ENCODE assay signal across 8 cellular contexts in genomic region chr2:229714080-229714735, GRCh38. TPM values are rescaled to one million over a fixed set of nuclear protein-coding genes. Genes with fewer than 3 reads are reported as not detected.
DNase-seq lines count a peak whose midpoint lies in the region; ATAC-seq and TF ChIP-seq lines count a peak whose summit lies in the region.

TSS of gene DNER (minus strand) at chr2:229714555. CDS start at chr2:229714423, 132 bp downstream.

- H3K27me3 ChIP-seq in neural cell (ENCODE audit: insufficient read depth, low read depth, low read length) = peaks cover 5% of the 10 kb centered on the region

- no peaks in the 10 kb centered on the region for H4K20me1 ChIP-seq in neural cell (ENCODE audit: insufficient read depth)

- no peaks in the 10 kb centered on the region for H3K9me3 ChIP-seq in neural cell (ENCODE audit: low read length)

- peaks cover 43% of the 10 kb centered on the region for H3K79me2 ChIP-seq in neural cell (replicated peaks; ENCODE audit: insufficient read depth, low read length)

- no peak for TF ChIP-seq CTCF in fibroblast of mammary gland (conservative IDR thresholded peaks at IDR 0.05; ENCODE audit: control insufficient read depth, insufficient read depth, low read depth, low read length)
- no peak for TF ChIP-seq CTCF in neural cell (IDR thresholded peaks at IDR 0.05; ENCODE audit: poor library complexity, severe bottlenecking)

- no peak for TF ChIP-seq EP300 in neural cell (conservative IDR thresholded peaks at IDR 0.05; ENCODE audit: poor library complexity, severe bottlenecking)

- H3K9ac ChIP-seq in neural cell (ENCODE audit: low read length) = peak within 1 kb of the TSS; percentile 80

- peak within 1 kb of the TSS; percentile 98 for H3K4me2 ChIP-seq in neural cell (ENCODE audit: low read length)

- no peak for TF ChIP-seq RAD21 in neural cell (conservative IDR thresholded peaks at IDR 0.05)

- H3K9me2 ChIP-seq in neural cell (ENCODE audit: insufficient read depth, low read length) = no peaks in the 10 kb centered on the region

- ATAC-seq in HG02885 (IDR thresholded peaks at IDR 0.05; ENCODE audit: poor library complexity, unreplicated experiment) = peak; percentile 80
- no peak for ATAC-seq in GM18870 (IDR thresholded peaks at IDR 0.05; ENCODE audit: unreplicated experiment)

- H3F3A ChIP-seq in neural cell (ENCODE audit: insufficient read depth, low read length, poor library complexity, severe bottlenecking) = no peaks in the 10 kb centered on the region

- DNase-seq in SIG-M5 treated with dmso at 0.1 percent for 504 hours (lab: John Stamatoyannopoulos, UW; ENCODE audit: unreplicated experiment) = peak; percentile 48
- no peak for DNase-seq in SIG-M5 (lab: John Stamatoyannopoulos, UW)
- peak; percentile 70 for DNase-seq in NCI-H345 (lab: John Stamatoyannopoulos, UW)
- DNase-seq in activated T-cell treated with anti-CD3 and anti-CD28 coated beads for 48 hours (ENCODE audit: low read depth) = peak; percentile 54
- no peak for DNase-seq in fibroblast of mammary gland (ENCODE audit: low read depth)

- peak within 1 kb of the TSS; percentile 40 for H3K4me3 ChIP-seq in fibroblast of mammary gland (ENCODE audit: control insufficient read depth, low read depth, low read length)
- peak within 1 kb of the TSS; percentile 81 for H3K4me3 ChIP-seq in neural cell (ENCODE audit: low read length)

- H3K36me3 ChIP-seq in neural cell (ENCODE audit: insufficient read depth, low read length) = no peaks in the 10 kb centered on the region

- H3K27ac ChIP-seq in neural cell (ENCODE audit: low read length) = peak within 1 kb of the TSS; percentile 60

- H2AFZ ChIP-seq in neural cell (ENCODE audit: low read depth, low read length) = peak within 1 kb of the TSS; percentile 47

TF ChIP-seq in neural cell, 6 proteins besides CTCF, POLR2A, EP300 and RAD21:
- TF ChIP-seq MXI1 (conservative IDR thresholded peaks at IDR 0.05; ENCODE audit: poor library complexity, severe bottlenecking) (peak; percentile 66), TAF1 (IDR thresholded peaks at IDR 0.05; ENCODE audit: low read depth) (no peak), POLR2AphosphoS5 (IDR thresholded peaks at IDR 0.05) (peak; percentile 85), EZH2 (IDR thresholded peaks at IDR 0.05; ENCODE audit: borderline replicate concordance, insufficient read depth, low read length, poor library complexity, severe bottlenecking) (no peak)

RNA-seq across cellular contexts. Expression of gene DNER, which starts in this region (rescaled TPM):
- polyA plus RNA-seq in neural cell = 307 and 310 TPM in 2 replicates
- 283 and 303 TPM in 2 replicates for polyA minus RNA-seq in neural cell

Comparison
In these comparisons a context has a peak if more than half of its experiments do, and no peak if none do; other contexts are left out.
1. DNase-seq: peak in SIG-M5 treated with dmso at 0.1 percent for 504 hours (single experiment), NCI-H345 (single experiment) and activated T-cell treated with anti-CD3 and anti-CD28 coated beads for 48 hours (single experiment); none in SIG-M5 (single experiment) and fibroblast of mammary gland (single experiment).